In the genomic region with DNA sequence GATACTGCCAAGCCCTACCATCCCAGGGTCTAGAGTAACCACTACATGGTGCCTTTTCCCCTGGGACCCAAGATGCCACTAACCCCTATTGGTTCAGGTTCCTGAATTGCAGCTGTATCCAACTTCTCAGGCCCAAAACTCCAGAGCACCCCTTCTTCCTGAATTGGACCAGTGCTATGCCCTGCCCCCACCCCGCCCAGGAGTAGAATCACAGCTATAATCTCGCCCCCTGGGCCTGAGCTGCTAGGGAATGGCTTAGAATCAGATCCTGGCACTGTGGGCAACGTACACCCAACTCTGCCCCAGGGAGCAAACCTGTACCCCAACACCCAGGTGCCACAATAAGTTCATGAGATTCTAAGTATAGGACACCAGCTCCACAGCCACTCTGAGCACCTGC, we compare ENCODE assay signal across 1 cellular context.
TF ChIP-seq lines count a peak whose summit lies in the region.

No MANE protein-coding gene starts in this region.

TF ChIP-seq in HepG2, 621 proteins besides CTCF, POLR2A, EP300 and RAD21 (continued from another document):
- TF ChIP-seq, protein P1, sequence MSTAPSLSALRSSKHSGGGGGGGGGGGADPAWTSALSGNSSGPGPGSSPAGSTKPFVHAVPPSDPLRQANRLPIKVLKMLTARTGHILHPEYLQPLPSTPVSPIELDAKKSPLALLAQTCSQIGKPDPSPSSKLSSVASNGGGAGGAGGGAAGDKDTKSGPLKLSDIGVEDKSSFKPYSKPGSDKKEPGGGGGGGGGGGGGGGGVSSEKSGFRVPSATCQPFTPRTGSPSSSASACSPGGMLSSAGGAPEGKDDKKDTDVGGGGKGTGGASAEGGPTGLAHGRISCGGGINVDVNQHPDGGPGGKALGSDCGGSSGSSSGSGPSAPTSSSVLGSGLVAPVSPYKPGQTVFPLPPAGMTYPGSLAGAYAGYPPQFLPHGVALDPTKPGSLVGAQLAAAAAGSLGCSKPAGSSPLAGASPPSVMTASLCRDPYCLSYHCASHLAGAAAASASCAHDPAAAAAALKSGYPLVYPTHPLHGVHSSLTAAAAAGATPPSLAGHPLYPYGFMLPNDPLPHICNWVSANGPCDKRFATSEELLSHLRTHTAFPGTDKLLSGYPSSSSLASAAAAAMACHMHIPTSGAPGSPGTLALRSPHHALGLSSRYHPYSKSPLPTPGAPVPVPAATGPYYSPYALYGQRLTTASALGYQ (CRISPR knock-in tag; IDR thresholded peaks at IDR 0.05), result no peak
- TF ChIP-seq, protein P2, sequence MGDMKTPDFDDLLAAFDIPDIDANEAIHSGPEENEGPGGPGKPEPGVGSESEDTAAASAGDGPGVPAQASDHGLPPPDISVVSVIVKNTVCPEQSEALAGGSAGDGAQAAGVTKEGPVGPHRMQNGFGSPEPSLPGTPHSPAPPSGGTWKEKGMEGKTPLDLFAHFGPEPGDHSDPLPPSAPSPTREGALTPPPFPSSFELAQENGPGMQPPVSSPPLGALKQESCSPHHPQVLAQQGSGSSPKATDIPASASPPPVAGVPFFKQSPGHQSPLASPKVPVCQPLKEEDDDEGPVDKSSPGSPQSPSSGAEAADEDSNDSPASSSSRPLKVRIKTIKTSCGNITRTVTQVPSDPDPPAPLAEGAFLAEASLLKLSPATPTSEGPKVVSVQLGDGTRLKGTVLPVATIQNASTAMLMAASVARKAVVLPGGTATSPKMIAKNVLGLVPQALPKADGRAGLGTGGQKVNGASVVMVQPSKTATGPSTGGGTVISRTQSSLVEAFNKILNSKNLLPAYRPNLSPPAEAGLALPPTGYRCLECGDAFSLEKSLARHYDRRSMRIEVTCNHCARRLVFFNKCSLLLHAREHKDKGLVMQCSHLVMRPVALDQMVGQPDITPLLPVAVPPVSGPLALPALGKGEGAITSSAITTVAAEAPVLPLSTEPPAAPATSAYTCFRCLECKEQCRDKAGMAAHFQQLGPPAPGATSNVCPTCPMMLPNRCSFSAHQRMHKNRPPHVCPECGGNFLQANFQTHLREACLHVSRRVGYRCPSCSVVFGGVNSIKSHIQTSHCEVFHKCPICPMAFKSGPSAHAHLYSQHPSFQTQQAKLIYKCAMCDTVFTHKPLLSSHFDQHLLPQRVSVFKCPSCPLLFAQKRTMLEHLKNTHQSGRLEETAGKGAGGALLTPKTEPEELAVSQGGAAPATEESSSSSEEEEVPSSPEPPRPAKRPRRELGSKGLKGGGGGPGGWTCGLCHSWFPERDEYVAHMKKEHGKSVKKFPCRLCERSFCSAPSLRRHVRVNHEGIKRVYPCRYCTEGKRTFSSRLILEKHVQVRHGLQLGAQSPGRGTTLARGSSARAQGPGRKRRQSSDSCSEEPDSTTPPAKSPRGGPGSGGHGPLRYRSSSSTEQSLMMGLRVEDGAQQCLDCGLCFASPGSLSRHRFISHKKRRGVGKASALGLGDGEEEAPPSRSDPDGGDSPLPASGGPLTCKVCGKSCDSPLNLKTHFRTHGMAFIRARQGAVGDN (CRISPR knock-in tag; IDR thresholded peaks at IDR 0.05), result no peak
- no peak for TF ChIP-seq SOX5 (CRISPR knock-in tag; IDR thresholded peaks at IDR 0.05; ENCODE audit: borderline replicate concordance)
- TF ChIP-seq, protein P3, sequence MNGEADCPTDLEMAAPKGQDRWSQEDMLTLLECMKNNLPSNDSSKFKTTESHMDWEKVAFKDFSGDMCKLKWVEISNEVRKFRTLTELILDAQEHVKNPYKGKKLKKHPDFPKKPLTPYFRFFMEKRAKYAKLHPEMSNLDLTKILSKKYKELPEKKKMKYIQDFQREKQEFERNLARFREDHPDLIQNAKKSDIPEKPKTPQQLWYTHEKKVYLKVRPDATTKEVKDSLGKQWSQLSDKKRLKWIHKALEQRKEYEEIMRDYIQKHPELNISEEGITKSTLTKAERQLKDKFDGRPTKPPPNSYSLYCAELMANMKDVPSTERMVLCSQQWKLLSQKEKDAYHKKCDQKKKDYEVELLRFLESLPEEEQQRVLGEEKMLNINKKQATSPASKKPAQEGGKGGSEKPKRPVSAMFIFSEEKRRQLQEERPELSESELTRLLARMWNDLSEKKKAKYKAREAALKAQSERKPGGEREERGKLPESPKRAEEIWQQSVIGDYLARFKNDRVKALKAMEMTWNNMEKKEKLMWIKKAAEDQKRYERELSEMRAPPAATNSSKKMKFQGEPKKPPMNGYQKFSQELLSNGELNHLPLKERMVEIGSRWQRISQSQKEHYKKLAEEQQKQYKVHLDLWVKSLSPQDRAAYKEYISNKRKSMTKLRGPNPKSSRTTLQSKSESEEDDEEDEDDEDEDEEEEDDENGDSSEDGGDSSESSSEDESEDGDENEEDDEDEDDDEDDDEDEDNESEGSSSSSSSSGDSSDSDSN (CRISPR knock-in tag; IDR thresholded peaks at IDR 0.05), result no peak
- TF ChIP-seq, protein P4, sequence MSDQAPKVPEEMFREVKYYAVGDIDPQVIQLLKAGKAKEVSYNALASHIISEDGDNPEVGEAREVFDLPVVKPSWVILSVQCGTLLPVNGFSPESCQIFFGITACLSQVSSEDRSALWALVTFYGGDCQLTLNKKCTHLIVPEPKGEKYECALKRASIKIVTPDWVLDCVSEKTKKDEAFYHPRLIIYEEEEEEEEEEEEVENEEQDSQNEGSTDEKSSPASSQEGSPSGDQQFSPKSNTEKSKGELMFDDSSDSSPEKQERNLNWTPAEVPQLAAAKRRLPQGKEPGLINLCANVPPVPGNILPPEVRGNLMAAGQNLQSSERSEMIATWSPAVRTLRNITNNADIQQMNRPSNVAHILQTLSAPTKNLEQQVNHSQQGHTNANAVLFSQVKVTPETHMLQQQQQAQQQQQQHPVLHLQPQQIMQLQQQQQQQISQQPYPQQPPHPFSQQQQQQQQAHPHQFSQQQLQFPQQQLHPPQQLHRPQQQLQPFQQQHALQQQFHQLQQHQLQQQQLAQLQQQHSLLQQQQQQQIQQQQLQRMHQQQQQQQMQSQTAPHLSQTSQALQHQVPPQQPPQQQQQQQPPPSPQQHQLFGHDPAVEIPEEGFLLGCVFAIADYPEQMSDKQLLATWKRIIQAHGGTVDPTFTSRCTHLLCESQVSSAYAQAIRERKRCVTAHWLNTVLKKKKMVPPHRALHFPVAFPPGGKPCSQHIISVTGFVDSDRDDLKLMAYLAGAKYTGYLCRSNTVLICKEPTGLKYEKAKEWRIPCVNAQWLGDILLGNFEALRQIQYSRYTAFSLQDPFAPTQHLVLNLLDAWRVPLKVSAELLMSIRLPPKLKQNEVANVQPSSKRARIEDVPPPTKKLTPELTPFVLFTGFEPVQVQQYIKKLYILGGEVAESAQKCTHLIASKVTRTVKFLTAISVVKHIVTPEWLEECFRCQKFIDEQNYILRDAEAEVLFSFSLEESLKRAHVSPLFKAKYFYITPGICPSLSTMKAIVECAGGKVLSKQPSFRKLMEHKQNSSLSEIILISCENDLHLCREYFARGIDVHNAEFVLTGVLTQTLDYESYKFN (CRISPR knock-in tag; conservative IDR thresholded peaks at IDR 0.05), result no peak
- TF ChIP-seq TCF7L2 (IDR thresholded peaks at IDR 0.05; ENCODE audit: low read depth, low read length), result no peak
- TF ChIP-seq ZNF337 (CRISPR knock-in tag; IDR thresholded peaks at IDR 0.05; ENCODE audit: borderline replicate concordance, low read depth), result no peak
- no peak for TF ChIP-seq RARG (CRISPR knock-in tag; IDR thresholded peaks at IDR 0.05; ENCODE audit: low read depth)
